ENCODE assay signal across 8 cellular contexts in the genomic region with DNA sequence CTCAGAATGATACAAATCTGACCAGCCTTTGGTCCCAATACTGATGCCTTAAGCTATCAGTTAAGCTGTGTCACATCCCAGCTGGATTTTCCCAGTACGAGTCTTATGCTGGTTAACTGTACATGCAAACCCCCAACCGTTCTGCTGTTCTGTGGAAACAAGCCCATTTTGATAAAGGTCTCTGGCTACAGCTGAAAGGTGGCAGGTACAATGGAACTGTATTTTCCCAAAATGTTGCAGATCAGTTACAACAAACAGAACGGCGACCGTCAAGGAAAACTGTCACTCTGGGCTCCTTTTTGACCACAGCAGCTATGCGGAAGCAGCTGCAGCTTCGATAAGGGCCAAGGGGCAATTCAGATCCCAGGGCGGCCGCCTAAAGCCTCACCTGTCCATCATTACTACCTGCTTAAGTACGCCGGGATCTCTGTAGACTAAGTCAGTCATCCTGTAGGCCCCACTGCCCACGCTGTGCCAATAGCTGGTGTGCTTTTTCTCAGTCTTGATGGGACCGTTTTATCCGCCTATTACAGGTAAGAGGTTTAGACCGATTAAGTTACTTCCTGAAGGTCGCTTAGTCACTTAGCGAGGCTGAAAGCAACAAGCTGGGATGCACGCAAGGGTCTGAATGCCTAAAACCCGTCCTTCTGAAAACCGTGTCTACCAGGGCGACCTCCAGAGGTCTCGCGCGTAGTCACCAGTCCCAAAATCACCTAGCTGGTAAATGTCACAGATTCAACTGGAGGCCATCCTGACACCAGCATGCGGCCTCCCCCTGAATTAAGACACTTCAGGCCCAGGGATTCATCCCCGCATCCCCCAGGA. TPM values are rescaled to one million over a fixed set of nuclear protein-coding genes. Genes with fewer than 3 reads are reported as not detected.
DNase-seq lines count a peak whose midpoint lies in the region; ATAC-seq, FAIRE-seq and TF ChIP-seq lines count a peak whose summit lies in the region.

No MANE protein-coding gene starts in this region.

- H3K4me3 ChIP-seq in AG04449 (ENCODE audit: low read depth, low read length), result peak overlapping the region; percentile 93
- H3K4me3 ChIP-seq in NT2/D1 (ENCODE audit: insufficient read length, low read depth), result peak overlapping the region; percentile 90
- H3K4me3 ChIP-seq in pancreas, result peak overlapping the region; percentile 69 to 77 (median 71)

- H3K27me3 ChIP-seq in NT2/D1 (ENCODE audit: insufficient read depth, insufficient read length), result peaks cover 3% of the 10 kb centered on the region
- no peaks in the 10 kb centered on the region for H3K27me3 ChIP-seq in pancreas

- intact Hi-C loops in head of caudate nucleus (cut with DNase I), result loop anchor here (5.0 kb wide), 1 partner anchor 64 kb away; no protein-coding TSS in a partner anchor
- intact Hi-C loops in pancreas (cut with DNase I), result no loop called here

- DNase-seq in AG04449 (ENCODE audit: low read depth, low spot score) (no peak), GM13976 (ENCODE audit: low spot score) (peak; percentile 65), NT2/D1 (ENCODE audit: low read depth, low spot score) (no peak), head of caudate nucleus (peak in 32 of 42 donors; percentile 9 to 73 (median 41)), pancreas (peak in 3 of 6 donors; percentile 34 to 58 (median 35))
- DNase-seq in activated effector memory CD4-positive, alpha-beta T cell treated with anti-CD3 and anti-CD28 coated beads, Interleukin-2, amount 50 U/mL, for 16 hours, result peak; percentile 86

- ATAC-seq in HG03064 (IDR thresholded peaks at IDR 0.05; ENCODE audit: low read depth, unreplicated experiment) (peak; percentile 13), pancreas (peak; percentile 19 to 45 (median 40)), GM21825 (IDR thresholded peaks at IDR 0.05; ENCODE audit: unreplicated experiment) (no peak)

- POLR2A ChIA-PET in AG04449 (lab: Yijun Ruan, JAX), result interaction anchor here (0.7 to 4.9 kb wide), 37 partner anchors 8 to 808 kb away, joined by 3 to 57 read pairs (median 5); partner anchors contain the start of genes ATP5IF1, PHACTR4, RAB42 and RCC1

- in situ Hi-C loops in GM13976 (cut with MboI; ENCODE audit: low sequenced_read_pairs, unreplicated experiment), result no loop called here

- H3K9ac ChIP-seq in NT2/D1 (ENCODE audit: insufficient read length, low read depth), result peak overlapping the region; percentile 100

- peaks cover 50% of the 10 kb centered on the region for H3K36me3 ChIP-seq in NT2/D1 (ENCODE audit: insufficient read depth, insufficient read length, low read length)
- peaks cover 0 to 17% (median 11%) of the 10 kb centered on the region in 3 donors for H3K36me3 ChIP-seq in pancreas

- TF ChIP-seq CTCF in AG04449 (IDR thresholded peaks at IDR 0.05; ENCODE audit: insufficient read depth, low read length, missing control alignments) (peak; percentile 24), GM13976 (IDR thresholded peaks at IDR 0.05; ENCODE audit: borderline replicate concordance, control extremely low read depth, extremely low read depth, insufficient read depth, missing control alignments) (peak; percentile 31), pancreas (IDR thresholded peaks at IDR 0.05) (no peak)

- H3K4me1 ChIP-seq in NT2/D1 (ENCODE audit: insufficient read depth, insufficient read length) (peaks cover 13% of the 10 kb centered on the region), pancreas (peaks cover 6 to 13% (median 7%) of the 10 kb centered on the region in 3 donors)

- WGBS in pancreas, 2 donors, result 0 to 1% methylated on average over 26 of the region's 26 CpGs

- no peaks in the 10 kb centered on the region for H3K9me3 ChIP-seq in NT2/D1 (ENCODE audit: insufficient read depth, low read length)
- H3K9me3 ChIP-seq in pancreas, result no peaks in the 10 kb centered on the region

- CTCF ChIA-PET in AG04449 (lab: Yijun Ruan, JAX), result interaction anchor here (0.7 to 4.3 kb wide), 8 partner anchors 10 to 332 kb away, joined by 3 to 31 read pairs (median 4); partner anchors contain the start of gene TAF12

- peak overlapping the region; percentile 46 to 86 (median 71) for H3K27ac ChIP-seq in pancreas

- no peak for FAIRE-seq in pancreas (lab: Jason Lieb, UNC)

RNA-seq across cellular contexts. Expression of gene RAB42, which starts 11.1 kb away (rescaled TPM):
- total RNA-seq in pancreas, result 1 to 10 TPM in 2 of 6 donors, under 1 TPM in 4; 0.14 to 3.0 (median 0.53) TPM
- under 1 TPM; 0.16 to 0.72 TPM for polyA plus RNA-seq in pancreas

RNA-seq across cellular contexts. Expression of gene TRNAU1AP, which starts 28.0 kb away (rescaled TPM):
- 10 to 100 TPM in 3 of 6 donors, 1 to 10 TPM in 3; 5.5 to 12.2 (median 9.6) TPM for total RNA-seq in pancreas
- 10 to 100 TPM; 16.9 to 17.8 TPM for polyA plus RNA-seq in pancreas

Comparison
In these comparisons a context has a peak if more than half of its experiments do, and no peak if none do; other contexts are left out.
1. DNase-seq: peak in GM13976 (single experiment), activated effector memory CD4-positive, alpha-beta T cell treated with anti-CD3 and anti-CD28 coated beads, Interleukin-2, amount 50 U/mL, for 16 hours (single experiment) and head of caudate nucleus (32 of 42); none in AG04449 (single experiment) and NT2/D1 (single experiment).
2. CTCF ChIP-seq: peak in AG04449 (single experiment) and GM13976 (single experiment); none in pancreas (0 of 4).
3. Peak in every context shown above with its lines, with median percentiles within 50 percentile points of each other: H3K4me3 ChIP-seq.